ENCODE assay signal across 9 cellular contexts in the genomic region with DNA sequence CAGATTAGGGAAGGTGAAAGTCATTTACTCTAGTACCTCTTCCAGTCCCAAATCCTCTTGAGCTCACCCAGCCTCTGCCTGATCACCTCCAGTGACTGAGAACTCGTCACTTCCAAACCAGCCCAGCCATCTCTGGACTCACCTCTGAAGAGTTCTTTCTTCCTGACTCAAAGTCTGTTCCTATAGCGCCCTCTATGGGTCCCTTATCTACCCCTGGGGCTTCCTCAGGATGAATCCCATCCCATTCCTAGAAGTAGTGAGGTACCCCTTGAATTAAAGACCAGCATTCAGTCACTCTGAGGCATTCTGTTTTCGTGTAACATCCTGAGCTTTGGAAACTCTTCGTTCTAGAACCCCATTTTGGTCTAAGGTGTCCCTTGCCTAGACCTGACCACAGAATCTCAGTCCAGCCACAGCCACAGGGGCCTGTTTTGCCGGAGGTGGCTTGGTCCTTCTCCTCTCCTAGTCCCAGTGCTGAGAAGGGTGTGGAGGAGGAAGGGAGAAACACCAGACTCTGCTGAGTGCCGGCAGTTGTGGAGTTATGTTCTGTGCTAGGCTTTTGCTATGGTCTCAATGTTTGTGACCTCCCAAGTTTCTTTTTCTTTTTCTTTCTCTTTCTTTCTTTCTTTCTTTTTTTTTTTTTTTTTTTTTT. TPM values are rescaled to one million over a fixed set of nuclear protein-coding genes. Genes with fewer than 3 reads are reported as not detected.
DNase-seq lines count a peak whose midpoint lies in the region; ATAC-seq and TF ChIP-seq lines count a peak whose summit lies in the region.
"Had no signal": no experiment of that assay in that cellular context is flagged by ENCODE, and none has a peak within 500 bp of the region (broad histone marks: within the 10 kb centered on the region; RNA-seq: fewer than 3 reads in every experiment).

No MANE protein-coding gene starts in this region.

- no peak overlapping the region for H3K4ac ChIP-seq in mesenchymal stem cell (ENCODE audit: low read depth in 1 of 2, low read length in 2 of 2)

- no peaks in the 10 kb centered on the region for H3K36me3 Mint-ChIP-seq in activated CD4-positive, alpha-beta T cell treated with anti-CD3 and anti-CD28 coated beads for 36 hours (ENCODE audit: low read depth)

- CTCF ChIA-PET in activated CD4-positive, alpha-beta T cell treated with anti-CD3 and anti-CD28 coated beads for 36 hours (lab: Charles Lee): interaction anchor here (0.6 to 3.0 kb wide), 5 partner anchors 15 to 664 kb away, joined by 3 to 17 read pairs (median 4); no protein-coding TSS in a partner anchor

- no peak overlapping the region for H2BK12ac ChIP-seq in mesenchymal stem cell (ENCODE audit: low read length in 2 of 2)

- H2AFZ ChIP-seq in mesenchymal stem cell (ENCODE audit: low read depth, low read length): no peak overlapping the region

- H3K27ac ChIP-seq in mesenchymal stem cell (ENCODE audit: low read length, poor library complexity, severe bottlenecking) (no peak overlapping the region), stomach (no peak overlapping the region)
- H3K27ac ChIP-seq: skin epidermis had no signal

- intact Hi-C loops in activated CD4-positive, alpha-beta T cell treated with anti-CD3 and anti-CD28 coated beads for 36 hours (cut with DNase I, micrococcal nuclease): no loop called here
- intact Hi-C loops in stomach (cut with DNase I; ENCODE audit: low total_unique reads): no loop called here

- peak; percentile 36 for ATAC-seq in activated CD4-positive, alpha-beta T cell treated with anti-CD3 and anti-CD28 coated beads for 36 hours
- no peak for ATAC-seq in activated CD4-positive, CD25-positive, alpha-beta regulatory T cell treated with anti-CD3 and anti-CD28 coated beads, Interleukin-2, amount 50 U/mL, for 24 hours

- no peak overlapping the region for H3K18ac ChIP-seq in mesenchymal stem cell (ENCODE audit: low read depth in 1 of 2, low read length in 2 of 2)

- no peaks in the 10 kb centered on the region for H3K9me3 Mint-ChIP-seq in activated CD4-positive, alpha-beta T cell treated with anti-CD3 and anti-CD28 coated beads for 36 hours (ENCODE audit: low read depth)

- H3K36me3 ChIP-seq in mesenchymal stem cell (ENCODE audit: control insufficient read depth in 1 of 2, insufficient read depth in 2 of 2, low read depth in 1 of 2, low read length in 2 of 2) (no peaks in the 10 kb centered on the region), stomach (no peaks in the 10 kb centered on the region)

- WGBS in mesenchymal stem cell: 29% methylated on average over 4 of the region's 6 CpGs
- WGBS in stomach, 5 donors: 55 to 69% (median 63%) methylated on average over 5 to 6 of the region's 6 CpGs

- no peak overlapping the region for H2AK5ac ChIP-seq in mesenchymal stem cell (ENCODE audit: low read length, severe bottlenecking)

- no peak overlapping the region for H3K9ac ChIP-seq in mesenchymal stem cell (ENCODE audit: low read length)

- peaks cover 10% of the 10 kb centered on the region for H3K27me3 Mint-ChIP-seq in activated CD4-positive, alpha-beta T cell treated with anti-CD3 and anti-CD28 coated beads for 36 hours

- no peak overlapping the region for H3K27ac Mint-ChIP-seq in activated CD4-positive, alpha-beta T cell treated with anti-CD3 and anti-CD28 coated beads for 36 hours

- H2BK5ac ChIP-seq in mesenchymal stem cell (ENCODE audit: low read depth, low read length, poor library complexity, severe bottlenecking): no peak overlapping the region

- no peak overlapping the region for H4K91ac ChIP-seq in mesenchymal stem cell (ENCODE audit: low read length)

- no peaks in the 10 kb centered on the region for H3K4me1 Mint-ChIP-seq in activated CD4-positive, alpha-beta T cell treated with anti-CD3 and anti-CD28 coated beads for 36 hours

- peak; percentile 24 for DNase-seq in activated CD4-positive, alpha-beta T cell treated with anti-CD3 and anti-CD28 coated beads for 36 hours
- DNase-seq in activated CD4-positive, alpha-beta T cell treated with anti-CD3 and anti-CD28 coated beads, Interleukin-2, amount 50 U/mL, for 1 hour: no peak
- DNase-seq in NCI-H128 (lab: John Stamatoyannopoulos, UW; ENCODE audit: unreplicated experiment) (peak; percentile 66), SW480 (ENCODE audit: low spot score) (peak; percentile 56), mesenchymal stem cell (peak; percentile 22), stomach (no peak)
- DNase-seq in stimulated activated naive CD4-positive, alpha-beta T cell (lab: John Stamatoyannopoulos, UW): no peak

- no peaks in the 10 kb centered on the region for H3K9me3 ChIP-seq in mesenchymal stem cell (ENCODE audit: control insufficient read depth, low read length)
- H3K9me3 ChIP-seq in stomach: no peaks in the 10 kb centered on the region

- no peak for TF ChIP-seq POLR2A in stomach (IDR thresholded peaks at IDR 0.05)

- H3K4me2 ChIP-seq in mesenchymal stem cell (ENCODE audit: low read length, poor library complexity, severe bottlenecking): no peak overlapping the region

- no peaks in the 10 kb centered on the region for H3K79me1 ChIP-seq in mesenchymal stem cell (replicated peaks; ENCODE audit: low read length, poor library complexity, severe bottlenecking)

- POLR2A ChIA-PET in activated CD4-positive, alpha-beta T cell treated with anti-CD3 and anti-CD28 coated beads for 36 hours (lab: Charles Lee): no interaction called here

- H3K27me3 ChIP-seq in mesenchymal stem cell (ENCODE audit: control insufficient read depth in 1 of 2, insufficient read depth in 1 of 2, low read length in 2 of 2): peaks cover 32 to 35% of the 10 kb centered on the region in 2 experiments
- H3K27me3 ChIP-seq in stomach: peaks cover 3 to 67% (median 6%) of the 10 kb centered on the region in 3 donors

- no peak overlapping the region for H2BK120ac ChIP-seq in mesenchymal stem cell (ENCODE audit: low read depth, low read length)

- no peak for TF ChIP-seq EP300 in stomach (IDR thresholded peaks at IDR 0.05)

- no peak overlapping the region for H3K23ac ChIP-seq in mesenchymal stem cell (ENCODE audit: low read length in 2 of 2)

- no peak overlapping the region for H3K4me3 Mint-ChIP-seq in activated CD4-positive, alpha-beta T cell treated with anti-CD3 and anti-CD28 coated beads for 36 hours

- no peak overlapping the region for H3K14ac ChIP-seq in mesenchymal stem cell (ENCODE audit: low read length in 2 of 2)

- H3K4me3 ChIP-seq in mesenchymal stem cell (ENCODE audit: insufficient read depth in 1 of 2, low read depth in 1 of 2, low read length in 2 of 2) (no peak overlapping the region), stomach (no peak overlapping the region)
- H3K4me3 ChIP-seq: skin epidermis had no signal

- peaks cover 3% of the 10 kb centered on the region for H3K4me1 ChIP-seq in mesenchymal stem cell (ENCODE audit: control insufficient read depth, insufficient read depth, low read depth, low read length)
- H3K4me1 ChIP-seq in stomach: peaks cover 0 to 6% (median 0%) of the 10 kb centered on the region in 4 donors

- H2BK15ac ChIP-seq in mesenchymal stem cell (ENCODE audit: low read depth, poor library complexity, severe bottlenecking): no peak overlapping the region

- no peak overlapping the region for H4K8ac ChIP-seq in mesenchymal stem cell (ENCODE audit: low read length)

- no peak for TF ChIP-seq CTCF in stomach (IDR thresholded peaks at IDR 0.05)

RNA-seq across cellular contexts. Expression of gene SIX3, which starts 32.7 kb away (rescaled TPM):
- total RNA-seq in activated CD4-positive, alpha-beta T cell treated with anti-CD3 and anti-CD28 coated beads for 36 hours: not detected
- polyA plus RNA-seq in mesenchymal stem cell (2013, experiment 1 of 2): not detected
- polyA plus RNA-seq in mesenchymal stem cell (2013, experiment 2 of 2): not detected
- not detected for total RNA-seq in stomach
- not detected for polyA plus RNA-seq in stomach

RNA-seq across cellular contexts. Expression of gene SIX2, which starts 35.1 kb away (rescaled TPM):
- not detected for total RNA-seq in activated CD4-positive, alpha-beta T cell treated with anti-CD3 and anti-CD28 coated beads for 36 hours
- polyA plus RNA-seq in mesenchymal stem cell (2013, experiment 1 of 2): 0.03 TPM
- polyA plus RNA-seq in mesenchymal stem cell (2013, experiment 2 of 2): 0.04 TPM
- total RNA-seq in stomach: 10 to 100 TPM in 2 of 5 donors, 1 to 10 TPM in 2, not detected in 1; 2.6 to 17.9 (median 11.0) TPM
- 1 to 10 TPM in 2 of 3 donors, under 1 TPM in 1; 0.20 to 7.5 (median 3.8) TPM for polyA plus RNA-seq in stomach

Comparison
In these comparisons a context has a peak if more than half of its experiments do, and no peak if none do; other contexts are left out.
1. DNase-seq: peak in activated CD4-positive, alpha-beta T cell treated with anti-CD3 and anti-CD28 coated beads for 36 hours (single experiment), NCI-H128 (single experiment), SW480 (single experiment) and mesenchymal stem cell (single experiment); none in activated CD4-positive, alpha-beta T cell treated with anti-CD3 and anti-CD28 coated beads, Interleukin-2, amount 50 U/mL, for 1 hour (single experiment), stomach (single experiment) and stimulated activated naive CD4-positive, alpha-beta T cell (0 of 6).